In genomic region chr3:57145852-57146251, GRCh38 we compare ENCODE assay signal across 10 cellular contexts. TPM values are rescaled to one million over a fixed set of nuclear protein-coding genes. Genes with fewer than 3 reads are reported as not detected.
"Had no signal": no experiment of that assay in that cellular context is flagged by ENCODE, and none has a peak within 500 bp of the region (broad histone marks: within the 10 kb centered on the region; RNA-seq: fewer than 3 reads in every experiment).

No MANE protein-coding gene starts in this region.

- H3K4me3 Mint-ChIP-seq: HFFc6 had no signal

- H3K4me1 ChIP-seq: HAP-1 had no signal

- FAIRE-seq: HTR-8/SVneo, K562 had no signal

- H3K9ac ChIP-seq: GM23248 had no signal

- H2AFZ ChIP-seq: GM23248 had no signal

- H3K9me3 Mint-ChIP-seq: HFFc6 had no signal

- H3K9me3 ChIP-seq: HAP-1 had no signal

- H3K27ac Mint-ChIP-seq: HFFc6 had no signal

- H3K4me3 ChIP-seq: GM23248, HAP-1, K562 had no signal

- H3K36me3 ChIP-seq: HAP-1 had no signal

- H3K27ac ChIP-seq: GM23248, HL-60 had no signal

- ATAC-seq: HCT116, K562 had no signal

- DNase-seq: GM23248, GOT3, H7, HFFc6, IMR-90 had no signal

RNA-seq across cellular contexts. Expression of gene HESX1, which starts 53.9 kb away (rescaled TPM):
- total RNA-seq: GM23248 had no signal
